In genomic region chr4:120812216-120812615, GRCh38 we compare ENCODE assay signal across 27 cellular contexts.
"Had no signal": no experiment of that assay in that cellular context is flagged by ENCODE, and none has a peak within 500 bp of the region (broad histone marks: within the 10 kb centered on the region; RNA-seq: fewer than 3 reads in every experiment).

No MANE protein-coding gene starts in this region.

- H3K36me3 ChIP-seq: prostate gland, thyroid gland had no signal

- H3K27ac Mint-ChIP-seq: memory B cell; natural killer cell treated with Interleukin-12 subunit alpha and Interleukin-12 subunit beta and Interleukin-15 and Interleukin-18, amount 100 ng/mL, for 72 hours; stimulated activated naive B cell treated with anti-CD40 and anti-IgM and Interleukin-4, amounts not matched to agents 10 μg/mL and 1 μg/mL and 100 μg/mL, for 72 hours had no signal

- H3K27me3 Mint-ChIP-seq: memory B cell; natural killer cell treated with Interleukin-12 subunit alpha and Interleukin-12 subunit beta and Interleukin-15 and Interleukin-18, amount 100 ng/mL, for 72 hours had no signal

- H3K4me3 ChIP-seq: left ventricle myocardium inferior, lung, mucosa of descending colon, pancreas, prostate gland, skin epidermis, stomach, testis, thyroid gland, transverse colon, upper lobe of left lung, vagina had no signal

- ATAC-seq: mucosa of descending colon; naive thymus-derived CD4-positive, alpha-beta T cell; natural killer cell treated with Interleukin-12 subunit alpha and Interleukin-12 subunit beta and Interleukin-15 and Interleukin-18, amount 100 ng/mL, for 72 hours; pancreas; right cardiac atrium; sciatic nerve; stimulated activated naive B cell treated with anti-CD40 and anti-IgM and Interleukin-4, amounts not matched to agents 10 μg/mL and 1 μg/mL and 100 μg/mL, for 72 hours; stimulated activated naive CD8-positive, alpha-beta T cell treated with anti-CD3 and anti-CD28 coated beads, Interleukin-15, Interleukin-2, amounts not matched to agents 100 U/mL and 50 U/mL, for 24 hours had no signal

- H3K4me1 ChIP-seq: left ventricle myocardium inferior, pancreas, prostate gland, stomach, testis, thyroid gland, transverse colon, upper lobe of left lung, vagina had no signal

- H3K27ac ChIP-seq: left ventricle myocardium inferior, pancreas, prostate gland, skin epidermis, stomach, testis, thyroid gland, transverse colon, upper lobe of left lung, vagina had no signal

- H3K27me3 ChIP-seq: pancreas, stomach, testis, thyroid gland, transverse colon, upper lobe of left lung, vagina had no signal

- DNase-seq: islet precursor cell; left ventricle myocardium inferior; midbrain; mucosa of descending colon; naive thymus-derived CD4-positive, alpha-beta T cell; pancreas; posterior cingulate gyrus; retina; right cardiac atrium; stimulated activated CD4-positive, alpha-beta T cell treated with anti-CD3 and anti-CD28 coated beads, Interleukin-12 subunit alpha, Interleukin-12 subunit beta, amount 100 ng/mL, for 4 hours; stimulated activated CD4-positive, alpha-beta T cell treated with anti-CD3 and anti-CD28 coated beads, Interleukin-15, amount 100 ng/mL, for 24 hours; stimulated activated CD4-positive, alpha-beta T cell treated with anti-CD3 and anti-CD28 coated beads, Interleukin-2, amount 100 ng/mL, for 24 hours; stimulated activated CD4-positive, alpha-beta T cell treated with anti-CD3 and anti-CD28 coated beads, Interleukin-4, amount 100 ng/mL, for 1 hour; stimulated activated naive B cell treated with anti-CD40 and anti-IgM and Interleukin-4, amounts not matched to agents 10 μg/mL and 1 μg/mL and 100 μg/mL, for 72 hours; stimulated activated naive CD8-positive, alpha-beta T cell treated with anti-CD3 and anti-CD28 coated beads, Interleukin-15, Interleukin-2, amounts not matched to agents 100 U/mL and 50 U/mL, for 24 hours; stomach; testis; thyroid gland; transverse colon; upper lobe of left lung had no signal

- H3K9me3 ChIP-seq: pancreas, prostate gland, testis, thyroid gland, vagina had no signal

- H3K4me1 Mint-ChIP-seq: memory B cell; stimulated activated naive B cell treated with anti-CD40 and anti-IgM and Interleukin-4, amounts not matched to agents 10 μg/mL and 1 μg/mL and 100 μg/mL, for 72 hours had no signal

- H3K36me3 Mint-ChIP-seq: memory B cell; natural killer cell treated with Interleukin-12 subunit alpha and Interleukin-12 subunit beta and Interleukin-15 and Interleukin-18, amount 100 ng/mL, for 72 hours; stimulated activated naive B cell treated with anti-CD40 and anti-IgM and Interleukin-4, amounts not matched to agents 10 μg/mL and 1 μg/mL and 100 μg/mL, for 72 hours had no signal

- H3K4me3 Mint-ChIP-seq: memory B cell; naive thymus-derived CD4-positive, alpha-beta T cell; natural killer cell treated with Interleukin-12 subunit alpha and Interleukin-12 subunit beta and Interleukin-15 and Interleukin-18, amount 100 ng/mL, for 72 hours; stimulated activated naive B cell treated with anti-CD40 and anti-IgM and Interleukin-4, amounts not matched to agents 10 μg/mL and 1 μg/mL and 100 μg/mL, for 72 hours had no signal
